In the genomic region with DNA sequence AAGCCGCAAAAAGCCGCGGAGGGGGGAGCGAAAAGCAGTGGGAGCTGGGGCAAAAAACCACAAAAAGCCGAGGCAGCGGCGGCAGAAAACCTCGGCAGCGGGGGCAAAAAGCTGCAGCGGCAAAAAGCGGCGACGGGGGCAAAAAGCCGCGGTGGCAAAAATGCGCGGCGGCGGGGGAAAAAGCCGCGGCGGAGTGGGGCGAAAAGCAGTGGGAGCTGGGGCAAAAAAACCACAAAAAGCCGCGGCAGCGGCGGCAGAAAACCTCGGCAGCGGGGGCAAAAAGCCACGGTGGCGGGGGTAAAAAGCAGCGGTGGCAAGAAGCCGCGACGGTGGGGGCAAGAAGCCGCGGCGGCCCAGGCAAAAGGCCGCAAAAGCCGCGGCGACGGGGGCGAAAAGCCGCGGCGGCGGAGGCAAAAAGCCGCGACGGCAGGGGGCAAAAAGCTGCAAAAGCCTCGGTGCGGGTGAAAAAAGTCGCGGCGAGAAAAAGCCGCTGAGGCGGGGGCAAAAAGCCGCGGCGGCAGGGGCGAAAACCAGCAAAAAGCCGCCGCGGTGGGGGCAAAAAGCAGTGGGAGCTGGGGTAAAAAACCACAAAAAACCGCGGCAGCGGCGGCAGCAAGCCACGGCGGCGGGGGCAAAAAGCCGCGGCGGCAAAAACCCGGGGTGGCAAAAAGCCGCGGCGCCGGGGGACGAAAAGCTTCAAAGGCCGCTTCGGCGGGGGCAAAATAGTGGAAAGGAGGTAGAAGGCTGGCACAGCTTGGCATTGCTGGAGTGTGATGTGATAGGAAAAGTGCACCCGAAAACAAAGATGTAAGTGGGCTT, we compare ENCODE assay signal across 8 cellular contexts.
DNase-seq lines count a peak whose midpoint lies in the region; ATAC-seq and TF ChIP-seq lines count a peak whose summit lies in the region.

No MANE protein-coding gene starts in this region.

- H2AK5ac ChIP-seq in mesendoderm (ENCODE audit: low read length), result no peak overlapping the region

- no peaks in the 10 kb centered on the region for H3K9me3 ChIP-seq in AG04450 (ENCODE audit: control insufficient read depth, insufficient read depth, low read length)
- H3K9me3 ChIP-seq in HUES64 (ENCODE audit: insufficient read depth, low read depth, low read length), result no peaks in the 10 kb centered on the region
- H3K9me3 ChIP-seq in Karpas-422 (ENCODE audit: low read length), result peaks cover 4% of the 10 kb centered on the region; the same call in 1 of the 2 replicates

- CTCF ChIA-PET in AG04450 (lab: Charles Lee), result no interaction called here

- H3K79me2 ChIP-seq in mesendoderm (ENCODE audit: control insufficient read depth, insufficient read depth, low read length) (no peaks in the 10 kb centered on the region), Karpas-422 (ENCODE audit: low read length) (no peaks in the 10 kb centered on the region)

- H2AFZ ChIP-seq in Karpas-422 (ENCODE audit: low read length), result no peak overlapping the region

- H4K5ac ChIP-seq in mesendoderm (ENCODE audit: low read length), result no peak overlapping the region

- H3K79me1 ChIP-seq in mesendoderm (ENCODE audit: low read length), result no peaks in the 10 kb centered on the region

- in situ Hi-C loops in astrocyte of the cerebellum (cut with HindIII; ENCODE audit: low sequenced_read_pairs), result no loop called here

- POLR2A ChIA-PET in AG04450 (lab: Yijun Ruan, JAX), result no interaction called here

- ATAC-seq in HG03045 (IDR thresholded peaks at IDR 0.05; ENCODE audit: unreplicated experiment) (no peak), HG02885 (IDR thresholded peaks at IDR 0.05; ENCODE audit: poor library complexity, unreplicated experiment) (no peak)

- H3K23ac ChIP-seq in mesendoderm (ENCODE audit: low read length), result no peak overlapping the region

- H3K9me2 ChIP-seq in Karpas-422 (replicated peaks; ENCODE audit: insufficient read depth, low read length), result no peaks in the 10 kb centered on the region

- H3K4me3 ChIP-seq in AG04450 (ENCODE audit: low read depth, low read length) (0 out of 2 replicates have a peak overlapping the region, but pooled peaks have one; percentile 13), HUES64 (ENCODE audit: low read length) (peak overlapping the region; percentile 49), astrocyte of the cerebellum (ENCODE audit: low read depth, low read length) (peak overlapping the region; percentile 46), mesendoderm (ENCODE audit: low read length) (no peak overlapping the region), Karpas-422 (ENCODE audit: low read length) (no peak overlapping the region)

- no peak overlapping the region for H3K4ac ChIP-seq in mesendoderm (ENCODE audit: low read depth, low read length)

- no peak overlapping the region for H2BK120ac ChIP-seq in mesendoderm (ENCODE audit: low read depth, low read length)

- H3K27me3 ChIP-seq in AG04450 (ENCODE audit: control insufficient read depth, insufficient read depth, low read length), result peaks cover 9% of the 10 kb centered on the region
- peaks cover 52% of the 10 kb centered on the region for H3K27me3 ChIP-seq in HUES64 (ENCODE audit: insufficient read depth, low read length)
- H3K27me3 ChIP-seq in mesendoderm (ENCODE audit: insufficient read depth, low read length, poor library complexity), result peaks cover 12% of the 10 kb centered on the region
- H3K27me3 ChIP-seq in Karpas-422 (ENCODE audit: low read length), result no peaks in the 10 kb centered on the region

- TF ChIP-seq CTCF in AG04450 (IDR thresholded peaks at IDR 0.05; ENCODE audit: low read depth, low read length), result no peak
- no peak for TF ChIP-seq CTCF in astrocyte of the cerebellum (IDR thresholded peaks at IDR 0.05; ENCODE audit: low read depth, low read length, missing control alignments)

- no peak overlapping the region for H3K56ac ChIP-seq in mesendoderm (ENCODE audit: low read length)

- H3K4me1 ChIP-seq in HUES64 (ENCODE audit: insufficient read depth, low read length) (no peaks in the 10 kb centered on the region), mesendoderm (ENCODE audit: control insufficient read depth, low read depth, low read length) (no peaks in the 10 kb centered on the region), Karpas-422 (ENCODE audit: low read length) (no peaks in the 10 kb centered on the region)

- H3K9ac ChIP-seq in HUES64 (ENCODE audit: low read depth, low read length) (peak overlapping the region; percentile 5; the same call in 1 of the 2 replicates), mesendoderm (ENCODE audit: low read length) (no peak overlapping the region), Karpas-422 (ENCODE audit: low read length) (no peak overlapping the region)

- H4K20me1 ChIP-seq in Karpas-422 (ENCODE audit: insufficient read depth, low read depth, low read length), result no peaks in the 10 kb centered on the region

- H3K18ac ChIP-seq in mesendoderm (ENCODE audit: low read length), result no peak overlapping the region

- H2BK15ac ChIP-seq in mesendoderm (replicated peaks; ENCODE audit: low read depth), result no peak overlapping the region

- H4K8ac ChIP-seq in mesendoderm (ENCODE audit: low read depth, low read length), result no peak overlapping the region

- H3K27ac ChIP-seq in AG04450 (ENCODE audit: low read depth, low read length), result no peak overlapping the region
- H3K27ac ChIP-seq in HUES64 (ENCODE audit: low read depth, low read length), result no peak overlapping the region
- H3K27ac ChIP-seq in mesendoderm (ENCODE audit: low read depth, low read length), result no peak overlapping the region
- no peak overlapping the region for H3K27ac ChIP-seq in Karpas-422 (ENCODE audit: low read length)

- H3K4me2 ChIP-seq in mesendoderm (ENCODE audit: low read length), result no peak overlapping the region
- no peak overlapping the region for H3K4me2 ChIP-seq in Karpas-422 (ENCODE audit: low read depth, low read length, poor library complexity, severe bottlenecking)

- 2% methylated on average over 85 of the region's 85 CpGs for WGBS in HUES64
- no CpG with 5 or more reads among the region's 85 CpGs for WGBS in mesendoderm (ENCODE audit: extremely low coverage, insufficient coverage, low lambda C conversion rate)

- H2BK5ac ChIP-seq in mesendoderm (ENCODE audit: low read length), result no peak overlapping the region

- no peaks in the 10 kb centered on the region for H3K36me3 ChIP-seq in HUES64 (ENCODE audit: insufficient read depth, low read length)
- H3K36me3 ChIP-seq in mesendoderm (ENCODE audit: control insufficient read depth, insufficient read depth, low read length), result no peaks in the 10 kb centered on the region
- no peaks in the 10 kb centered on the region for H3K36me3 ChIP-seq in Karpas-422 (ENCODE audit: insufficient read depth, low read length)

- DNase-seq in AG04450 (ENCODE audit: low read depth, low spot score) (no peak), astrocyte of the cerebellum (ENCODE audit: low read depth) (no peak), mesendoderm (peak; percentile 16), medulla oblongata (ENCODE audit: extremely low spot score) (no peak), Karpas-422 (no peak)

Comparison
In these comparisons a context has a peak if more than half of its experiments do, and no peak if none do; other contexts are left out.
1. H3K4me3 ChIP-seq: peak in AG04450 (single experiment), HUES64 (single experiment) and astrocyte of the cerebellum (single experiment); none in mesendoderm (single experiment) and Karpas-422 (single experiment).